ENCODE assay signal across 8 cellular contexts in the genomic region with DNA sequence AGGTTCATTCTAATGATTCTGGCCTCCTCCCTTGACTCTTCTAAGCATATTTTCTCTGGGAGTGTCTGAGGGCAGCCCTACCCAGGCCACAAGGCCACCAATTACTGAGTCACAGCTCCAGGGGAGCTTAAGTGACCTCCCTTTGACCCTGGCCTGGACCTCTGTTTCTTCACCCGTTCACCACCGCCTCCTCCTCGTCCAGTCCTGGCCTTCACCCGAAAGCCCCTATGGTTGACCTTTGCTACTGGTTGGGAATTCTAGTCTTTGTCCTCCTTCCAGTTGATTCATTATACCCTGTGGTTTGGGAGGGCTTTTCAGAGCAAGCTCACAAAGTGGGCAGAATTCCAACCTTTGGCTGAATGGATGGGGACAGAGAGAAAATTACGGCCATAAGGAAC.
DNase-seq lines count a peak whose midpoint lies in the region; ATAC-seq and TF ChIP-seq lines count a peak whose summit lies in the region.

No MANE protein-coding gene starts in this region.

- no peak for ATAC-seq in HG03460 (IDR thresholded peaks at IDR 0.05; ENCODE audit: unreplicated experiment)

- no peaks in the 10 kb centered on the region for H3K79me2 ChIP-seq in ACC112 (ENCODE audit: control insufficient read depth, insufficient read depth, low read length, unreplicated experiment)

- peak; percentile 90 for DNase-seq in LHCN-M2 (ENCODE audit: low read depth)
- DNase-seq in colonic mucosa, result peak; percentile 38
- DNase-seq in NCI-H1048 (lab: John Stamatoyannopoulos, UW), result no peak
- no peak for DNase-seq in stimulated activated CD4-positive, alpha-beta T cell treated with anti-CD3 and anti-CD28 coated beads, Interleukin-15, amount 100 ng/mL, for 24 hours
- DNase-seq in GM19238 (ENCODE audit: insufficient read length, low spot score), result no peak

- H2AFZ ChIP-seq in ACC112 (ENCODE audit: low read length, unreplicated experiment), result no peak overlapping the region

- H3K36me3 ChIP-seq in ACC112 (ENCODE audit: insufficient read depth, low read length), result no peaks in the 10 kb centered on the region
- H3K36me3 ChIP-seq in colonic mucosa, result no peaks in the 10 kb centered on the region
- H3K36me3 ChIP-seq in muscle layer of colon (ENCODE audit: insufficient read depth, low read length), result peaks cover 81% of the 10 kb centered on the region

- peaks cover 34% of the 10 kb centered on the region for H3K4me1 ChIP-seq in ACC112 (ENCODE audit: control insufficient read depth, insufficient read depth, low read length, unreplicated experiment)
- no peaks in the 10 kb centered on the region for H3K4me1 ChIP-seq in colonic mucosa
- peaks cover 91% of the 10 kb centered on the region for H3K4me1 ChIP-seq in muscle layer of colon (ENCODE audit: insufficient read depth, low read length)

- H3K27ac ChIP-seq in ACC112 (ENCODE audit: low read depth, low read length) (no peak overlapping the region; the same call in 1 of the 2 replicates), colonic mucosa (peak overlapping the region; percentile 53), muscle layer of colon (ENCODE audit: low read depth, low read length) (peak overlapping the region; percentile 8)

- no peak overlapping the region for H3K9ac ChIP-seq in colonic mucosa (ENCODE audit: low read depth in 2 of 2, low read length in 2 of 2)
- no peak overlapping the region for H3K9ac ChIP-seq in muscle layer of colon (ENCODE audit: low read length)

- no peaks in the 10 kb centered on the region for H3K9me3 ChIP-seq in colonic mucosa
- H3K9me3 ChIP-seq in muscle layer of colon (ENCODE audit: low read length), result no peaks in the 10 kb centered on the region

- H3K4me3 ChIP-seq in ACC112 (ENCODE audit: low read depth, low read length) (peak overlapping the region; percentile 10; the same call in 1 of the 2 replicates), colonic mucosa (no peak overlapping the region), muscle layer of colon (ENCODE audit: low read depth in 1 of 2, low read length in 2 of 2) (no peak overlapping the region)

- intact Hi-C loops in colonic mucosa (cut with DNase I), result no loop called here

- H3K27me3 ChIP-seq in ACC112 (ENCODE audit: insufficient read depth, low read length), result no peaks in the 10 kb centered on the region
- H3K27me3 ChIP-seq in colonic mucosa, result no peaks in the 10 kb centered on the region
- H3K27me3 ChIP-seq in muscle layer of colon (ENCODE audit: control insufficient read depth in 1 of 2, insufficient read depth in 2 of 2, low read length in 2 of 2), result no peaks in the 10 kb centered on the region

- no peak for TF ChIP-seq CTCF in colonic mucosa (IDR thresholded peaks at IDR 0.05)

Comparison
In these comparisons a context has a peak if more than half of its experiments do, and no peak if none do; other contexts are left out.
1. DNase-seq: peak in LHCN-M2 (single experiment) and colonic mucosa (single experiment); none in NCI-H1048 (single experiment), stimulated activated CD4-positive, alpha-beta T cell treated with anti-CD3 and anti-CD28 coated beads, Interleukin-15, amount 100 ng/mL, for 24 hours (single experiment) and GM19238 (single experiment).